ENCODE assay signal across 20 cellular contexts in the genomic region with DNA sequence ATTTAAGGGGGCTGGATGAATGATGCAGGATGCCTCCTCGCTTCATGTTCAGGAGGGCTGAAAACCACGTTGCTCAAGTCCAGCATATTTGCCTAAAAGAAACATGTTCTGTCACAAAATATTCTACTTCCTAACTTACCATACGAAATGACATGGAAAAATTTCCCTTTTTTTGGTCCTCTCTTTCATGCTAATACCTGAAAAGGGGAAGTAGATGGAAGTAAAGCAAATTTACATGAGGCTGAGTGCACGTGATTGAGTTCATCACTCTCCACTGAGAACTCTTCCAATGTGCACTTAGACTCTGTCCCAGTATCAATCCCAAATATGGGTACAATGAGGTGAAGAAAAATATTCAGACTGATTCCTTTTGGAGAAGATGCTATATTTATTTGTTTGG. TPM values are rescaled to one million over a fixed set of nuclear protein-coding genes. Genes with fewer than 3 reads are reported as not detected.
DNase-seq lines count a peak whose midpoint lies in the region; ATAC-seq and TF ChIP-seq lines count a peak whose summit lies in the region.
"Had no signal": no experiment of that assay in that cellular context is flagged by ENCODE, and none has a peak within 500 bp of the region (broad histone marks: within the 10 kb centered on the region; RNA-seq: fewer than 3 reads in every experiment).

No MANE protein-coding gene starts in this region.

- POLR2A ChIA-PET in activated naive CD8-positive, alpha-beta T cell treated with anti-CD3 and anti-CD28 coated beads, Interleukin-2, amount 10 ng/mL, durations not matched to agents 7 days and 5 days (lab: Charles Lee) = interaction anchor here (1.0 to 3.1 kb wide), 17 partner anchors 11 to 846 kb away, joined by 3 to 45 read pairs (median 5); a partner anchor contains a TSS

- no peaks in the 10 kb centered on the region for H3K27me3 ChIP-seq in CD4-positive, CD25-positive, alpha-beta regulatory T cell (ENCODE audit: control insufficient read depth, insufficient read depth, low read length)
- no peaks in the 10 kb centered on the region for H3K27me3 ChIP-seq in WERI-Rb-1 (ENCODE audit: insufficient read depth, low read depth, severe bottlenecking)
- H3K27me3 ChIP-seq: neural progenitor cell, SJCRH30, stomach had no signal

- peak overlapping the region; percentile 4 to 68 (median 55) for H3K4me3 Mint-ChIP-seq in CD4-positive, CD25-positive, alpha-beta regulatory T cell
- H3K4me3 Mint-ChIP-seq in activated naive CD8-positive, alpha-beta T cell treated with anti-CD3 and anti-CD28 coated beads, Interleukin-2, amount 10 ng/mL, durations not matched to agents 7 days and 5 days = peak overlapping the region; percentile 83
- H3K4me3 Mint-ChIP-seq: neural progenitor cell had no signal

- H3K4me1 Mint-ChIP-seq in CD4-positive, CD25-positive, alpha-beta regulatory T cell = peaks cover 22 to 41% (median 31%) of the 10 kb centered on the region in 4 donors
- peaks cover 57% of the 10 kb centered on the region for H3K4me1 Mint-ChIP-seq in activated naive CD8-positive, alpha-beta T cell treated with anti-CD3 and anti-CD28 coated beads, Interleukin-2, amount 10 ng/mL, durations not matched to agents 7 days and 5 days

- peaks cover 6% of the 10 kb centered on the region for H3K27me3 Mint-ChIP-seq in CD4-positive, CD25-positive, alpha-beta regulatory T cell
- H3K27me3 Mint-ChIP-seq in activated naive CD8-positive, alpha-beta T cell treated with anti-CD3 and anti-CD28 coated beads, Interleukin-2, amount 10 ng/mL, durations not matched to agents 7 days and 5 days = no peaks in the 10 kb centered on the region

- no peak overlapping the region for H3K4me3 ChIP-seq in CD4-positive, CD25-positive, alpha-beta regulatory T cell (ENCODE audit: low read depth, low read length)
- H3K4me3 ChIP-seq in WERI-Rb-1 (ENCODE audit: low read depth, low read length) = no peak overlapping the region
- H3K4me3 ChIP-seq: neural progenitor cell, SJCRH30, stomach had no signal

- DNase-seq in SKM-1 treated with dmso at 0.1 percent for 144 hours (lab: John Stamatoyannopoulos, UW; ENCODE audit: unreplicated experiment) (peak; percentile 25), SKM-1 (lab: John Stamatoyannopoulos, UW; ENCODE audit: unreplicated experiment) (no peak), Kasumi-1 (lab: John Stamatoyannopoulos, UW) (peak; percentile 54 to 55), NCI-H1417 (lab: John Stamatoyannopoulos, UW) (no peak), WERI-Rb-1 (no peak)
- DNase-seq in CD4-positive, CD25-positive, alpha-beta regulatory T cell = no peak
- no peak for DNase-seq in activated naive CD8-positive, alpha-beta T cell treated with anti-CD3 and anti-CD28 coated beads, Interleukin-2, amount 10 ng/mL, durations not matched to agents 7 days and 5 days
- DNase-seq in stimulated activated CD4-positive, alpha-beta T cell treated with anti-CD3 and anti-CD28 coated beads, Interleukin-15, amount 100 ng/mL, for 24 hours = no peak
- DNase-seq: C1 segment of cervical spinal cord, hypothalamus, kidney glomerular epithelial cell, NCI-H1930, NCI-H446 treated with DMSO at 0.1 percent for 48 hours, SJCRH30, stomach had no signal

- peak overlapping the region; percentile 1 to 80 (median 3) for H3K27ac Mint-ChIP-seq in CD4-positive, CD25-positive, alpha-beta regulatory T cell
- H3K27ac Mint-ChIP-seq in activated naive CD8-positive, alpha-beta T cell treated with anti-CD3 and anti-CD28 coated beads, Interleukin-2, amount 10 ng/mL, durations not matched to agents 7 days and 5 days = peak overlapping the region; percentile 90
- H3K27ac Mint-ChIP-seq: neural progenitor cell had no signal

- no peaks in the 10 kb centered on the region for H3K36me3 Mint-ChIP-seq in CD4-positive, CD25-positive, alpha-beta regulatory T cell
- peaks cover 34% of the 10 kb centered on the region for H3K36me3 Mint-ChIP-seq in activated naive CD8-positive, alpha-beta T cell treated with anti-CD3 and anti-CD28 coated beads, Interleukin-2, amount 10 ng/mL, durations not matched to agents 7 days and 5 days
- H3K36me3 Mint-ChIP-seq: neural progenitor cell had no signal

- no peak for ATAC-seq in CD4-positive, CD25-positive, alpha-beta regulatory T cell (ENCODE audit: low read depth in 2 of 2)
- ATAC-seq in activated naive CD8-positive, alpha-beta T cell treated with anti-CD3 and anti-CD28 coated beads, Interleukin-2, amount 10 ng/mL, durations not matched to agents 7 days and 5 days (ENCODE audit: low read depth) = no peak

- TF ChIP-seq CTCF in WERI-Rb-1 (IDR thresholded peaks at IDR 0.05; ENCODE audit: low read depth, low read length) = no peak

- peak overlapping the region; percentile 1 for H3K27ac ChIP-seq in CD4-positive, CD25-positive, alpha-beta regulatory T cell (ENCODE audit: insufficient read depth, low read length, poor library complexity, severe bottlenecking)
- no peak overlapping the region for H3K27ac ChIP-seq in WERI-Rb-1
- H3K27ac ChIP-seq: neural progenitor cell, SJCRH30, stomach had no signal

- H3K9me3 ChIP-seq in CD4-positive, CD25-positive, alpha-beta regulatory T cell (ENCODE audit: control insufficient read depth in 2 of 2, low read length in 2 of 2) = peaks cover 0 to 5% of the 10 kb centered on the region in 2 experiments
- no peaks in the 10 kb centered on the region for H3K9me3 ChIP-seq in WERI-Rb-1 (ENCODE audit: severe bottlenecking)
- H3K9me3 ChIP-seq: stomach had no signal

- H3K4me1 ChIP-seq in CD4-positive, CD25-positive, alpha-beta regulatory T cell (ENCODE audit: control insufficient read depth, insufficient read depth, low read length, poor library complexity, severe bottlenecking) = peaks cover 31% of the 10 kb centered on the region
- H3K4me1 ChIP-seq: SJCRH30 had no signal

- no peaks in the 10 kb centered on the region for H3K36me3 ChIP-seq in CD4-positive, CD25-positive, alpha-beta regulatory T cell (ENCODE audit: control insufficient read depth, insufficient read depth, low read length)
- H3K36me3 ChIP-seq in WERI-Rb-1 = no peaks in the 10 kb centered on the region
- H3K36me3 ChIP-seq: neural progenitor cell, SJCRH30, stomach had no signal

- H3K9me3 Mint-ChIP-seq in CD4-positive, CD25-positive, alpha-beta regulatory T cell = peaks cover 0 to 11% (median 3%) of the 10 kb centered on the region in 7 donors
- peaks cover 13% of the 10 kb centered on the region for H3K9me3 Mint-ChIP-seq in activated naive CD8-positive, alpha-beta T cell treated with anti-CD3 and anti-CD28 coated beads, Interleukin-2, amount 10 ng/mL, durations not matched to agents 7 days and 5 days

RNA-seq across cellular contexts. Expression of a gene that starts 23.0 kb away (rescaled TPM):
- total RNA-seq in CD4-positive, CD25-positive, alpha-beta regulatory T cell = not detected
- polyA plus RNA-seq in CD4-positive, CD25-positive, alpha-beta regulatory T cell = under 1 TPM in 1 of 4 donors, not detected in 3; 0.83 TPM
- 10 to 100 TPM; 15.4 to 19.3 TPM for total RNA-seq in activated naive CD8-positive, alpha-beta T cell treated with anti-CD3 and anti-CD28 coated beads, Interleukin-2, amount 10 ng/mL, durations not matched to agents 7 days and 5 days
- total RNA-seq: fibroblast of villous mesenchyme, H7, LHCN-M2, SJCRH30, ureter had no signal

RNA-seq across cellular contexts. Expression of a gene that starts 55.6 kb away (rescaled TPM):
- total RNA-seq in CD4-positive, CD25-positive, alpha-beta regulatory T cell = not detected
- polyA plus RNA-seq in CD4-positive, CD25-positive, alpha-beta regulatory T cell = not detected
- 10 to 100 TPM; 22.8 to 27.1 TPM for total RNA-seq in activated naive CD8-positive, alpha-beta T cell treated with anti-CD3 and anti-CD28 coated beads, Interleukin-2, amount 10 ng/mL, durations not matched to agents 7 days and 5 days
- total RNA-seq: fibroblast of villous mesenchyme, LHCN-M2, stomach, ureter had no signal

Comparison
In these comparisons a context has a peak if more than half of its experiments do, and no peak if none do; other contexts are left out.
1. DNase-seq: peak in SKM-1 treated with dmso at 0.1 percent for 144 hours (single experiment) and Kasumi-1 (2 of 2); none in SKM-1 (single experiment), CD4-positive, CD25-positive, alpha-beta regulatory T cell (0 of 3), activated naive CD8-positive, alpha-beta T cell treated with anti-CD3 and anti-CD28 coated beads, Interleukin-2, amount 10 ng/mL, durations not matched to agents 7 days and 5 days (single experiment), stimulated activated CD4-positive, alpha-beta T cell treated with anti-CD3 and anti-CD28 coated beads, Interleukin-15, amount 100 ng/mL, for 24 hours (single experiment), NCI-H1417 (0 of 3) and WERI-Rb-1 (single experiment).
2. RNA of a gene that starts 23.0 kb away (total RNA-seq): 15.4 to 19.3 TPM in activated naive CD8-positive, alpha-beta T cell treated with anti-CD3 and anti-CD28 coated beads, Interleukin-2, amount 10 ng/mL, durations not matched to agents 7 days and 5 days; not detected in CD4-positive, CD25-positive, alpha-beta regulatory T cell (single experiment); every median in the first group is over 10 times any median in the second.
3. RNA of a gene that starts 55.6 kb away (total RNA-seq): 22.8 to 27.1 TPM in activated naive CD8-positive, alpha-beta T cell treated with anti-CD3 and anti-CD28 coated beads, Interleukin-2, amount 10 ng/mL, durations not matched to agents 7 days and 5 days; not detected in CD4-positive, CD25-positive, alpha-beta regulatory T cell (single experiment); every median in the first group is over 10 times any median in the second.